Comparison of ENCODE assay signal across 21 cellular contexts in genomic region chr3:27353221-27353620, GRCh38.
"Had no signal": no experiment of that assay in that cellular context is flagged by ENCODE, and none has a peak within 500 bp of the region (broad histone marks: within the 10 kb centered on the region; RNA-seq: fewer than 3 reads in every experiment).

No MANE protein-coding gene starts in this region.

- FAIRE-seq: endothelial cell of umbilical vein had no signal

- H3K4me1 ChIP-seq: foreskin keratinocyte had no signal

- H3K9me3 ChIP-seq: body of pancreas, SK-N-SH, transverse colon had no signal

- ATAC-seq: body of pancreas; foreskin keratinocyte; natural killer cell treated with Interleukin-12 subunit alpha and Interleukin-12 subunit beta and Interleukin-15 and Interleukin-18, amount 100 ng/mL, for 72 hours had no signal

- H3K9ac ChIP-seq: SK-N-SH had no signal

- DNase-seq: activated CD4-positive, alpha-beta T cell treated with anti-CD3 and anti-CD28 coated beads, Interleukin-2, amount 50 U/mL, for 48 hours; amniotic stem cell; body of pancreas; cortex of kidney; effector CD8-positive, alpha-beta T cell; glutamatergic neuron; hypothalamus; retina; SK-N-SH; stimulated activated CD4-positive, alpha-beta T cell treated with anti-CD3 and anti-CD28 coated beads, Interleukin-15, amount 100 ng/mL, for 24 hours; stimulated activated CD4-positive, alpha-beta T cell treated with anti-CD3 and anti-CD28 coated beads, Interleukin-4, amount 100 ng/mL, for 1 hour; stimulated activated naive CD4-positive, alpha-beta T cell; substantia nigra; T-helper 1 cell; T1000; transverse colon had no signal

- H3K4me3 ChIP-seq: body of pancreas, skin epidermis, transverse colon had no signal

- H3K36me3 ChIP-seq: transverse colon had no signal

- H3K27ac ChIP-seq: body of pancreas, foreskin keratinocyte, transverse colon, VCaP had no signal

- H3K4me2 ChIP-seq: SK-N-SH had no signal

- H3K27me3 ChIP-seq: body of pancreas, foreskin keratinocyte, transverse colon had no signal
